In genomic region chr2:7097353-7097895, GRCh38 we compare ENCODE assay signal across 8 cellular contexts.
A peak's percentile ranks its signal among the peaks of the same experiment; 100 is the strongest.
DNase-seq lines count a peak whose midpoint lies in the region; ATAC-seq and TF ChIP-seq lines count a peak whose summit lies in the region.

No MANE protein-coding gene starts in this region.

- H3K9me3 Mint-ChIP-seq in chondrocyte (ENCODE audit: low read depth) = no peaks in the 10 kb centered on the region

- intact Hi-C loops in left lung (cut with DNase I) = no loop called here

- peak overlapping the region; percentile 35 for H3K4me3 Mint-ChIP-seq in chondrocyte (ENCODE audit: unreplicated experiment)

- TF ChIP-seq CTCF in BE2C (IDR thresholded peaks at IDR 0.05; ENCODE audit: low read depth, low read length) (peak; percentile 96), chondrocyte (IDR thresholded peaks at IDR 0.05) (peak; percentile 100), left lung (IDR thresholded peaks at IDR 0.05) (peak; percentile 99 to 100)

- no peaks in the 10 kb centered on the region for H3K27me3 Mint-ChIP-seq in chondrocyte (ENCODE audit: low read depth)

- no peaks in the 10 kb centered on the region for H3K9me3 ChIP-seq in BE2C
- H3K9me3 ChIP-seq in left lung = no peaks in the 10 kb centered on the region

- H3K4me1 ChIP-seq in BE2C = peaks cover 9% of the 10 kb centered on the region
- peaks cover 3 to 6% of the 10 kb centered on the region in 2 donors for H3K4me1 ChIP-seq in left lung

- H3K4me3 ChIP-seq in BE2C (ENCODE audit: low read depth, low read length) (peak overlapping the region; percentile 39), left lung (no peak overlapping the region)

- H3K4me1 Mint-ChIP-seq in chondrocyte (ENCODE audit: low read depth) = peaks cover 38% of the 10 kb centered on the region

- no peak overlapping the region for H3K27ac Mint-ChIP-seq in chondrocyte (ENCODE audit: unreplicated experiment)

- H3K36me3 ChIP-seq in BE2C (no peaks in the 10 kb centered on the region), left lung (no peaks in the 10 kb centered on the region)

- H3K27ac ChIP-seq in left lung = no peak overlapping the region

- H3K27me3 ChIP-seq in BE2C (no peaks in the 10 kb centered on the region), left lung (no peaks in the 10 kb centered on the region)

- DNase-seq in BE2C (peak; percentile 76), NCI-H226 (peak; percentile 16), chondrocyte (ENCODE audit: low spot score) (no peak), left lung (peak; percentile 77 to 96)
- peak; percentile 68 to 69 for DNase-seq in activated CD4-positive, alpha-beta T cell treated with anti-CD3 and anti-CD28 coated beads for 24 hours (ENCODE audit: low read depth in 2 of 2)
- DNase-seq in stimulated activated CD4-positive, alpha-beta T cell treated with anti-CD3 and anti-CD28 coated beads, Interleukin-4, amount 100 ng/mL, for 4 hours = peak; percentile 55 to 74

- no peaks in the 10 kb centered on the region for H3K36me3 Mint-ChIP-seq in chondrocyte (ENCODE audit: low read depth)

- ATAC-seq in GM19043 (IDR thresholded peaks at IDR 0.05; ENCODE audit: low read depth, unreplicated experiment) (peak; percentile 93), HG03196 (IDR thresholded peaks at IDR 0.05; ENCODE audit: unreplicated experiment) (peak; percentile 94), left lung (peak; percentile 96)
